19 cellular contexts compared by ENCODE assay signal in genomic region chr3:197132916-197133530, GRCh38.
"Had no signal": no experiment of that assay in that cellular context is flagged by ENCODE, and none has a peak within 500 bp of the region (broad histone marks: within the 10 kb centered on the region; RNA-seq: fewer than 3 reads in every experiment).

No MANE protein-coding gene starts in this region.

- H3K9me3 Mint-ChIP-seq: effector memory CD8-positive, alpha-beta T cell had no signal

- H3K4me3 ChIP-seq: gastroesophageal sphincter, heart right ventricle, thyroid gland, uterus had no signal

- ATAC-seq: activated CD4-positive, CD25-positive, alpha-beta regulatory T cell treated with anti-CD3 and anti-CD28 coated beads, Interleukin-2, amount 50 U/mL, for 24 hours; effector memory CD8-positive, alpha-beta T cell; gastroesophageal sphincter; heart right ventricle; left colon; naive thymus-derived CD4-positive, alpha-beta T cell; stimulated activated memory B cell treated with anti-CD40 and anti-IgM and Interleukin-4, amounts not matched to agents 10 μg/mL and 1 μg/mL and 100 μg/mL, for 72 hours; T-cell had no signal

- H3K79me2 ChIP-seq: parathyroid adenoma had no signal

- H3K36me3 ChIP-seq: uterus had no signal

- H3K4me1 Mint-ChIP-seq: activated naive CD4-positive, alpha-beta T cell treated with anti-CD3 and anti-CD28 coated beads, Interleukin-2, amount 10 ng/mL, durations not matched to agents 7 days and 5 days; stimulated activated memory B cell treated with anti-CD40 and anti-IgM and Interleukin-4, amounts not matched to agents 10 μg/mL and 1 μg/mL and 100 μg/mL, for 72 hours; T-cell had no signal

- H3K27me3 ChIP-seq: brain microvascular endothelial cell, gastroesophageal sphincter, heart right ventricle, thyroid gland, uterus had no signal

- H3K9ac ChIP-seq: parathyroid adenoma had no signal

- H3K27me3 Mint-ChIP-seq: activated naive CD4-positive, alpha-beta T cell treated with anti-CD3 and anti-CD28 coated beads, Interleukin-2, amount 10 ng/mL, durations not matched to agents 7 days and 5 days; effector memory CD8-positive, alpha-beta T cell; naive thymus-derived CD4-positive, alpha-beta T cell; stimulated activated memory B cell treated with anti-CD40 and anti-IgM and Interleukin-4, amounts not matched to agents 10 μg/mL and 1 μg/mL and 100 μg/mL, for 72 hours; T-cell had no signal

- H3K4me1 ChIP-seq: heart right ventricle, parathyroid adenoma, thyroid gland, uterus had no signal

- H3K4me3 Mint-ChIP-seq: activated naive CD4-positive, alpha-beta T cell treated with anti-CD3 and anti-CD28 coated beads, Interleukin-2, amount 10 ng/mL, durations not matched to agents 7 days and 5 days; effector memory CD8-positive, alpha-beta T cell; naive thymus-derived CD4-positive, alpha-beta T cell; stimulated activated memory B cell treated with anti-CD40 and anti-IgM and Interleukin-4, amounts not matched to agents 10 μg/mL and 1 μg/mL and 100 μg/mL, for 72 hours; T-cell had no signal

- H3K27ac ChIP-seq: brain microvascular endothelial cell, epithelial cell of prostate, gastroesophageal sphincter, heart right ventricle, parathyroid adenoma, thyroid gland, uterus had no signal

- DNase-seq: activated CD4-positive, alpha-beta T cell treated with anti-CD3 and anti-CD28 coated beads, Interleukin-2, amount 50 U/mL, for 1 hour; activated naive CD4-positive, alpha-beta T cell treated with anti-CD3 and anti-CD28 coated beads, Interleukin-2, amount 10 ng/mL, durations not matched to agents 7 days and 5 days; activated T-cell treated with anti-CD3 and anti-CD28 coated beads for 4 hours; brain microvascular endothelial cell; cerebellar nuclear complex; effector memory CD8-positive, alpha-beta T cell; heart right ventricle; left colon; naive thymus-derived CD4-positive, alpha-beta T cell; T-cell; T-helper 9 cell; thyroid gland; uterus had no signal

- H2AFZ ChIP-seq: parathyroid adenoma had no signal

- H3K9me3 ChIP-seq: gastroesophageal sphincter, thyroid gland, uterus had no signal

- H3K27ac Mint-ChIP-seq: activated naive CD4-positive, alpha-beta T cell treated with anti-CD3 and anti-CD28 coated beads, Interleukin-2, amount 10 ng/mL, durations not matched to agents 7 days and 5 days; activated T-helper 2 cell treated with anti-CD3 and anti-CD28 coated beads, Interferon-gamma antibody, Interleukin-2, Interleukin-4, amounts not matched to agents 10 μg/mL and 5 μg/mL and 100 μg/mL, durations not matched to agents 14 hours and 24 hours and 36 hours; stimulated activated memory B cell treated with anti-CD40 and anti-IgM and Interleukin-4, amounts not matched to agents 10 μg/mL and 1 μg/mL and 100 μg/mL, for 72 hours; T-cell had no signal
